ENCODE assay signal across 1 cellular context in the genomic region with DNA sequence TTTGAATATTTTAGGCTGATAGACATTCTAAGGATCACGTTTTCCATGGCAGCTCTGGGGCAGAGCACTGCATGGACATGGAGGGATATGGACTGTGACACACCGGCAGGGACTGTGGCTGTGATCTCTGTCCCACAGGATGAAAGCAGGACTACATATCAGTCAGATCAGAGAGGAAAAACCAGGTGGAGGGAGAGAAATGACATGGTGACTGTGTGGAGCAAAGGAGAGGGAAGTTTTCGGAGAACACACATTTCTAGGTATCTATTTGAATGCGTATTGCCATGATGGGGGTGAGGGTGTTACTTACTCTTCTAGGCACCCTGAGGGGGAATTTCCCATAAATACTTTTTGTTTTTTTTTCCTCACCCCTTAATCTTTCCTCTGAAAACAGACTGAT.
TF ChIP-seq lines count a peak whose summit lies in the region.

No MANE protein-coding gene starts in this region.

TF ChIP-seq in GM23338, 12 proteins besides CTCF, POLR2A, EP300 and RAD21 (continued from another document):
- TF ChIP-seq, protein P1, sequence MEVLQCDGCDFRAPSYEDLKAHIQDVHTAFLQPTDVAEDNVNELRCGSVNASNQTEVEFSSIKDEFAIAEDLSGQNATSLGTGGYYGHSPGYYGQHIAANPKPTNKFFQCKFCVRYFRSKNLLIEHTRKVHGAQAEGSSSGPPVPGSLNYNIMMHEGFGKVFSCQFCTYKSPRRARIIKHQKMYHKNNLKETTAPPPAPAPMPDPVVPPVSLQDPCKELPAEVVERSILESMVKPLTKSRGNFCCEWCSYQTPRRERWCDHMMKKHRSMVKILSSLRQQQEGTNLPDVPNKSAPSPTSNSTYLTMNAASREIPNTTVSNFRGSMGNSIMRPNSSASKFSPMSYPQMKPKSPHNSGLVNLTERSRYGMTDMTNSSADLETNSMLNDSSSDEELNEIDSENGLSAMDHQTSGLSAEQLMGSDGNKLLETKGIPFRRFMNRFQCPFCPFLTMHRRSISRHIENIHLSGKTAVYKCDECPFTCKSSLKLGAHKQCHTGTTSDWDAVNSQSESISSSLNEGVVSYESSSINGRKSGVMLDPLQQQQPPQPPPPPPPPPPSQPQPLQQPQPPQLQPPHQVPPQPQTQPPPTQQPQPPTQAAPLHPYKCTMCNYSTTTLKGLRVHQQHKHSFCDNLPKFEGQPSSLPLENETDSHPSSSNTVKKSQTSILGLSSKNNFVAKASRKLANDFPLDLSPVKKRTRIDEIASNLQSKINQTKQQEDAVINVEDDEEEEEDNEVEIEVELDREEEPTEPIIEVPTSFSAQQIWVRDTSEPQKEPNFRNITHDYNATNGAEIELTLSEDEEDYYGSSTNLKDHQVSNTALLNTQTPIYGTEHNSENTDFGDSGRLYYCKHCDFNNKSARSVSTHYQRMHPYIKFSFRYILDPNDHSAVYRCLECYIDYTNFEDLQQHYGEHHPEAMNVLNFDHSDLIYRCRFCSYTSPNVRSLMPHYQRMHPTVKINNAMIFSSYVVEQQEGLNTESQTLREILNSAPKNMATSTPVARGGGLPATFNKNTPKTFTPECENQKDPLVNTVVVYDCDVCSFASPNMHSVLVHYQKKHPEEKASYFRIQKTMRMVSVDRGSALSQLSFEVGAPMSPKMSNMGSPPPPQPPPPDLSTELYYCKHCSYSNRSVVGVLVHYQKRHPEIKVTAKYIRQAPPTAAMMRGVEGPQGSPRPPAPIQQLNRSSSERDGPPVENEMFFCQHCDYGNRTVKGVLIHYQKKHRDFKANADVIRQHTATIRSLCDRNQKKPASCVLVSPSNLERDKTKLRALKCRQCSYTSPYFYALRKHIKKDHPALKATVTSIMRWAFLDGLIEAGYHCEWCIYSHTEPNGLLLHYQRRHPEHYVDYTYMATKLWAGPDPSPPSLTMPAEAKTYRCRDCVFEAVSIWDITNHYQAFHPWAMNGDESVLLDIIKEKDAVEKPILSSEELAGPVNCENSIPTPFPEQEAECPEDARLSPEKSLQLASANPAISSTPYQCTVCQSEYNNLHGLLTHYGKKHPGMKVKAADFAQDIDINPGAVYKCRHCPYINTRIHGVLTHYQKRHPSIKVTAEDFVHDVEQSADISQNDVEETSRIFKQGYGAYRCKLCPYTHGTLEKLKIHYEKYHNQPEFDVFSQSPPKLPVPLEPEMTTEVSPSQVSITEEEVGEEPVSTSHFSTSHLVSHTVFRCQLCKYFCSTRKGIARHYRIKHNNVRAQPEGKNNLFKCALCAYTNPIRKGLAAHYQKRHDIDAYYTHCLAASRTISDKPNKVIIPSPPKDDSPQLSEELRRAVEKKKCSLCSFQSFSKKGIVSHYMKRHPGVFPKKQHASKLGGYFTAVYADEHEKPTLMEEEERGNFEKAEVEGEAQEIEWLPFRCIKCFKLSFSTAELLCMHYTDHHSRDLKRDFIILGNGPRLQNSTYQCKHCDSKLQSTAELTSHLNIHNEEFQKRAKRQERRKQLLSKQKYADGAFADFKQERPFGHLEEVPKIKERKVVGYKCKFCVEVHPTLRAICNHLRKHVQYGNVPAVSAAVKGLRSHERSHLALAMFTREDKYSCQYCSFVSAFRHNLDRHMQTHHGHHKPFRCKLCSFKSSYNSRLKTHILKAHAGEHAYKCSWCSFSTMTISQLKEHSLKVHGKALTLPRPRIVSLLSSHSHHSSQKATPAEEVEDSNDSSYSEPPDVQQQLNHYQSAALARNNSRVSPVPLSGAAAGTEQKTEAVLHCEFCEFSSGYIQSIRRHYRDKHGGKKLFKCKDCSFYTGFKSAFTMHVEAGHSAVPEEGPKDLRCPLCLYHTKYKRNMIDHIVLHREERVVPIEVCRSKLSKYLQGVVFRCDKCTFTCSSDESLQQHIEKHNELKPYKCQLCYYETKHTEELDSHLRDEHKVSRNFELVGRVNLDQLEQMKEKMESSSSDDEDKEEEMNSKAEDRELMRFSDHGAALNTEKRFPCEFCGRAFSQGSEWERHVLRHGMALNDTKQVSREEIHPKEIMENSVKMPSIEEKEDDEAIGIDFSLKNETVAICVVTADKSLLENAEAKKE (CRISPR knock-in tag; IDR thresholded peaks at IDR 0.05), result no peak
- no peak for TF ChIP-seq JUNB (IDR thresholded peaks at IDR 0.05; ENCODE audit: unreplicated experiment)
- TF ChIP-seq NANOG (IDR thresholded peaks at IDR 0.05; ENCODE audit: borderline replicate concordance), result no peak
- TF ChIP-seq, protein P2, sequence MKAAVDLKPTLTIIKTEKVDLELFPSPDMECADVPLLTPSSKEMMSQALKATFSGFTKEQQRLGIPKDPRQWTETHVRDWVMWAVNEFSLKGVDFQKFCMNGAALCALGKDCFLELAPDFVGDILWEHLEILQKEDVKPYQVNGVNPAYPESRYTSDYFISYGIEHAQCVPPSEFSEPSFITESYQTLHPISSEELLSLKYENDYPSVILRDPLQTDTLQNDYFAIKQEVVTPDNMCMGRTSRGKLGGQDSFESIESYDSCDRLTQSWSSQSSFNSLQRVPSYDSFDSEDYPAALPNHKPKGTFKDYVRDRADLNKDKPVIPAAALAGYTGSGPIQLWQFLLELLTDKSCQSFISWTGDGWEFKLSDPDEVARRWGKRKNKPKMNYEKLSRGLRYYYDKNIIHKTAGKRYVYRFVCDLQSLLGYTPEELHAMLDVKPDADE (IDR thresholded peaks at IDR 0.05), result no peak
- TF ChIP-seq CREB1 (CRISPR knock-in tag; IDR thresholded peaks at IDR 0.05; ENCODE audit: low read depth), result no peak
- TF ChIP-seq ZNF331 (CRISPR knock-in tag; IDR thresholded peaks at IDR 0.05; ENCODE audit: low read depth), result no peak
- no peak for TF ChIP-seq STAT1 (IDR thresholded peaks at IDR 0.05; ENCODE audit: unreplicated experiment)
TF ChIP-seq in GM23338: peak in this region for 0.
